Comparison of ENCODE assay signal across 10 cellular contexts in the genomic region with DNA sequence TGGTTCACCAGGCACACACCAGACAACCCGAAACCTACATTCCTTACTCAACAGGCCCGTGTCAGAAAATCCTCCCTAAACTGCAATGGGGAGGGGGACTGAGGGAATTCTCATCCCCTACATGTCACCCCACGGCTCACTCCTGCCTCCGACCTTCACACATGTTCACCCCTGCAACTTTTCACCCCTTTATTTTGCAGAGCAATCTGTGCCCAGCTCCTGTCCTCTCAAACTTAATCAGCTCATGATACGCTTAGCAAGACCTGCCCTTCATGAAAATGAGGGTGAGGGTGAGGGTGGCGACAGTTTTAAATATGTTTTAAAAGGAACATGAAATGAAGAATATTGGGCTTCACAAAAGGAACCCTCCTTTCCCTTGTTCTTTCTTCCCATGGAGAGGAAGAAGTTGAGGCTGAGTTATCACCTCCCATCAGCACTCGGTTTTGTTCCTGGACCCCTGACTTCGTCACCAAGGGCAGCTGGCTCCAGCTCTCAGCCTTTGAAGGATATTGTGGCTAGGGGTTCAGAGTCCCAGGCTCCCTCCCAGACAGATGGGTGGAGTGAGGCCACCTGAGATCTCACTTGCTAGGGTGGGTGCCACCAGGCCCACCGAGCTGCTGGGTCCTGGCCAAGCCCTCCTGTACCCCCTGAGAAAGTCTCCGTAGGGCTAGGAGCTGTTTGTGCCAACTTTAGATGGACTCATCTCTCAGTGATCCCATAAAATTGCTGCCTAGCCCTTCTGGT. TPM values are rescaled to one million over a fixed set of nuclear protein-coding genes. Genes with fewer than 3 reads are reported as not detected.
DNase-seq lines count a peak whose midpoint lies in the region; ATAC-seq and TF ChIP-seq lines count a peak whose summit lies in the region.
"Had no signal": no experiment of that assay in that cellular context is flagged by ENCODE, and none has a peak within 500 bp of the region (broad histone marks: within the 10 kb centered on the region; RNA-seq: fewer than 3 reads in every experiment).

No MANE protein-coding gene starts in this region.

- CTCF ChIA-PET in activated naive CD4-positive, alpha-beta T cell treated with anti-CD3 and anti-CD28 coated beads, Interleukin-2, amount 10 ng/mL, durations not matched to agents 7 days and 5 days (lab: Charles Lee) = interaction anchor here (0.9 to 3.0 kb wide), 5 partner anchors 8 to 92 kb away, joined by 3 to 14 read pairs (median 5); no protein-coding TSS in a partner anchor
- CTCF ChIA-PET in T-cell (lab: Charles Lee) = interaction anchor here in 1 of 2 donors (1.7 kb wide), 1 partner anchor 85 kb away, joined by 4 read pairs; no protein-coding TSS in a partner anchor

- H3K27ac Mint-ChIP-seq in activated naive CD4-positive, alpha-beta T cell treated with anti-CD3 and anti-CD28 coated beads, Interleukin-2, amount 10 ng/mL, durations not matched to agents 7 days and 5 days = peak overlapping the region; percentile 96
- H3K27ac Mint-ChIP-seq in T-cell = peak overlapping the region; percentile 94 to 96
- peak overlapping the region; percentile 77 for H3K27ac Mint-ChIP-seq in memory B cell

- H3K27me3 Mint-ChIP-seq in activated naive CD4-positive, alpha-beta T cell treated with anti-CD3 and anti-CD28 coated beads, Interleukin-2, amount 10 ng/mL, durations not matched to agents 7 days and 5 days = no peaks in the 10 kb centered on the region
- no peaks in the 10 kb centered on the region for H3K27me3 Mint-ChIP-seq in T-cell
- no peaks in the 10 kb centered on the region for H3K27me3 Mint-ChIP-seq in memory B cell

- H3K36me3 Mint-ChIP-seq in activated naive CD4-positive, alpha-beta T cell treated with anti-CD3 and anti-CD28 coated beads, Interleukin-2, amount 10 ng/mL, durations not matched to agents 7 days and 5 days = peaks cover 41% of the 10 kb centered on the region
- H3K36me3 Mint-ChIP-seq in T-cell (peaks cover 51% of the 10 kb centered on the region), memory B cell (peaks cover 11% of the 10 kb centered on the region)

- POLR2A ChIA-PET in T-cell (lab: Charles Lee) = no interaction called here

- H3K4me3 Mint-ChIP-seq in activated naive CD4-positive, alpha-beta T cell treated with anti-CD3 and anti-CD28 coated beads, Interleukin-2, amount 10 ng/mL, durations not matched to agents 7 days and 5 days = peak overlapping the region; percentile 81
- H3K4me3 Mint-ChIP-seq in T-cell = peak overlapping the region; percentile 82 to 94 (median 82)
- peak overlapping the region; percentile 79 for H3K4me3 Mint-ChIP-seq in memory B cell

- 78 to 80% methylated on average over 9 to 10 of the region's 10 CpGs for WGBS in tibial nerve, 2 donors

- peak overlapping the region in 3 of 4 donors; percentile 45 to 78 (median 75) for H3K27ac ChIP-seq in tibial nerve
- H3K27ac ChIP-seq: GM23248 had no signal

- no peaks in the 10 kb centered on the region for H3K36me3 ChIP-seq in tibial nerve

- no peak for TF ChIP-seq POLR2A in tibial nerve (IDR thresholded peaks at IDR 0.05)

- H3K27me3 ChIP-seq in tibial nerve = no peaks in the 10 kb centered on the region

- peak overlapping the region in 2 of 4 donors; percentile 43 to 55 for H3K4me3 ChIP-seq in tibial nerve
- H3K4me3 ChIP-seq: GM23248 had no signal

- H3K4me1 Mint-ChIP-seq in activated naive CD4-positive, alpha-beta T cell treated with anti-CD3 and anti-CD28 coated beads, Interleukin-2, amount 10 ng/mL, durations not matched to agents 7 days and 5 days = peaks cover 77% of the 10 kb centered on the region
- peaks cover 86 to 94% (median 93%) of the 10 kb centered on the region in 3 donors for H3K4me1 Mint-ChIP-seq in T-cell
- H3K4me1 Mint-ChIP-seq in memory B cell = peaks cover 55% of the 10 kb centered on the region

- TF ChIP-seq CTCF in tibial nerve (IDR thresholded peaks at IDR 0.05) = no peak

- H3K4me1 ChIP-seq in tibial nerve = peaks cover 0 to 40% (median 20%) of the 10 kb centered on the region in 4 donors

- no peak for TF ChIP-seq EP300 in tibial nerve (IDR thresholded peaks at IDR 0.05)

- no peaks in the 10 kb centered on the region for H3K9me3 ChIP-seq in tibial nerve

- no peaks in the 10 kb centered on the region for H3K9me3 Mint-ChIP-seq in activated naive CD4-positive, alpha-beta T cell treated with anti-CD3 and anti-CD28 coated beads, Interleukin-2, amount 10 ng/mL, durations not matched to agents 7 days and 5 days
- peaks cover 0 to 4% (median 0%) of the 10 kb centered on the region in 3 donors for H3K9me3 Mint-ChIP-seq in T-cell
- no peaks in the 10 kb centered on the region for H3K9me3 Mint-ChIP-seq in memory B cell

- ATAC-seq in T-cell (replicated peaks in 1 of 4) (no peak), memory B cell (ENCODE audit: low read depth) (no peak), GM21423 (IDR thresholded peaks at IDR 0.05; ENCODE audit: unreplicated experiment) (no peak), HG03378 (IDR thresholded peaks at IDR 0.05; ENCODE audit: unreplicated experiment) (no peak), HG03342 (IDR thresholded peaks at IDR 0.05; ENCODE audit: unreplicated experiment) (no peak)

- no peak for DNase-seq in activated naive CD4-positive, alpha-beta T cell treated with anti-CD3 and anti-CD28 coated beads, Interleukin-2, amount 10 ng/mL, durations not matched to agents 7 days and 5 days
- DNase-seq in activated naive CD4-positive, alpha-beta T cell treated with Interleukin-2 at 50 U/mL for 16 hours = no peak
- DNase-seq in T-cell = no peak
- DNase-seq in memory B cell (ENCODE audit: low spot score in 2 of 2) = no peak
- DNase-seq in tibial nerve (ENCODE audit: low spot score in 2 of 2) = no peak
- DNase-seq: NCI-H1694 treated with DMSO at 0.1 percent for 48 hours had no signal

RNA-seq across cellular contexts. Expression of a gene that starts 6.7 kb away (rescaled TPM):
- total RNA-seq in T-cell (100 to 1,000 TPM in 1 of 5 donors, 10 to 100 TPM in 4; 77.7 to 103 (median 81.8) TPM), tibial nerve (10 to 100 TPM in 2 of 4 donors, 1 to 10 TPM in 2; 6.7 to 17.5 (median 9.5) TPM)

RNA-seq across cellular contexts. Expression of a gene that starts 51.9 kb away (rescaled TPM):
- total RNA-seq in T-cell (not detected), tibial nerve (not detected)
- total RNA-seq: GM23248 had no signal

RNA-seq across cellular contexts. Expression of a gene that starts 57.5 kb away (rescaled TPM):
- total RNA-seq in T-cell (10 to 100 TPM; 55.2 to 82.5 (median 68.7) TPM), tibial nerve (10 to 100 TPM; 10.5 to 23.8 (median 17.3) TPM)

Comparison
In these comparisons a context has a peak if more than half of its experiments do, and no peak if none do; other contexts are left out.
1. RNA of a gene that starts 6.7 kb away (total RNA-seq): 77.7 to 103 TPM in T-cell; 6.7 to 17.5 TPM in tibial nerve; every median in the first group is over 4 times any median in the second.
2. Peak in every context shown above with its lines, with median percentiles within 50 percentile points of each other: H3K27ac Mint-ChIP-seq and H3K4me3 Mint-ChIP-seq.